20 cellular contexts compared by ENCODE assay signal in the genomic region with DNA sequence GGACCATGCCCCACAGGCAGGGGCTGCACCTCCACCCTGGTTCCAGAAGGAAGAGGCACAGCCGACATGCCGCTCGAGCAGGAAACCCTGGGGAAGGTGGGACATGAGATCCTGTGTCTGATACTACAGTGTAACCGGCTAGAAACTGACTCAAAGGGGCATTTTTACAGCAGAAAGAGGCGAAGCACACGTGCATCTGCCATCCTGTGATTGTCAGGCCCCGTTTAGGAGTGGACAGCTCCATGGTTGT.
DNase-seq lines count a peak whose midpoint lies in the region; ATAC-seq and TF ChIP-seq lines count a peak whose summit lies in the region.
"Had no signal": no experiment of that assay in that cellular context is flagged by ENCODE, and none has a peak within 500 bp of the region (broad histone marks: within the 10 kb centered on the region; RNA-seq: fewer than 3 reads in every experiment).

No MANE protein-coding gene starts in this region.

- CTCF ChIA-PET in WTC11 (lab: Charles Lee), result no interaction called here
- CTCF ChIA-PET in naive thymus-derived CD4-positive, alpha-beta T cell (lab: Charles Lee), result no interaction called here

- H3K27ac Mint-ChIP-seq in CD4-positive, CD25-positive, alpha-beta regulatory T cell, result peak overlapping the region in 2 of 3 donors; percentile 42 to 69
- H3K27ac Mint-ChIP-seq in WTC11, result no peak overlapping the region
- peak overlapping the region in 6 of 9 donors; percentile 8 to 78 (median 57) for H3K27ac Mint-ChIP-seq in naive thymus-derived CD4-positive, alpha-beta T cell

- TF ChIP-seq CTCF in WTC11 (IDR thresholded peaks at IDR 0.05), result no peak

- no peaks in the 10 kb centered on the region for H3K27me3 ChIP-seq in BLaER1
- no peaks in the 10 kb centered on the region for H3K27me3 ChIP-seq in CD4-positive, CD25-positive, alpha-beta regulatory T cell (ENCODE audit: control insufficient read depth, insufficient read depth, low read length)
- no peaks in the 10 kb centered on the region for H3K27me3 ChIP-seq in naive thymus-derived CD4-positive, alpha-beta T cell (ENCODE audit: control insufficient read depth in 2 of 2, insufficient read depth in 2 of 2, low read length in 2 of 2)
- no peaks in the 10 kb centered on the region for H3K27me3 ChIP-seq in effector memory CD4-positive, alpha-beta T cell (replicated peaks; ENCODE audit: control insufficient read depth, insufficient read depth, low read length, poor library complexity, severe bottlenecking)
- H3K27me3 ChIP-seq: BE2C, SJSA1 had no signal

- H3K9me3 ChIP-seq in BLaER1, result no peaks in the 10 kb centered on the region
- H3K9me3 ChIP-seq in CD4-positive, CD25-positive, alpha-beta regulatory T cell (ENCODE audit: control insufficient read depth in 2 of 2, low read length in 2 of 2), result no peaks in the 10 kb centered on the region
- H3K9me3 ChIP-seq in naive thymus-derived CD4-positive, alpha-beta T cell (ENCODE audit: control insufficient read depth in 2 of 3, low read length in 3 of 3), result no peaks in the 10 kb centered on the region
- H3K9me3 ChIP-seq in effector memory CD4-positive, alpha-beta T cell (ENCODE audit: control insufficient read depth, low read length), result no peaks in the 10 kb centered on the region
- H3K9me3 ChIP-seq: BE2C, SJSA1 had no signal

- intact Hi-C loops in naive thymus-derived CD4-positive, alpha-beta T cell (cut with micrococcal nuclease), result no loop called here

- no peaks in the 10 kb centered on the region for H3K9me3 Mint-ChIP-seq in CD4-positive, CD25-positive, alpha-beta regulatory T cell
- no peaks in the 10 kb centered on the region for H3K9me3 Mint-ChIP-seq in WTC11
- H3K9me3 Mint-ChIP-seq in naive thymus-derived CD4-positive, alpha-beta T cell, result no peaks in the 10 kb centered on the region
- H3K9me3 Mint-ChIP-seq: CD4-positive, alpha-beta memory T cell; IgD-negative memory B cell had no signal

- H3K27ac ChIP-seq in BLaER1, result no peak overlapping the region; the same call in 1 of the 2 replicates
- H3K27ac ChIP-seq in CD4-positive, CD25-positive, alpha-beta regulatory T cell (ENCODE audit: insufficient read depth, low read length, poor library complexity, severe bottlenecking), result no peak overlapping the region
- no peak overlapping the region for H3K27ac ChIP-seq in naive thymus-derived CD4-positive, alpha-beta T cell (ENCODE audit: low read depth, low read length)
- H3K27ac ChIP-seq in effector memory CD4-positive, alpha-beta T cell (ENCODE audit: insufficient read depth, low read length, poor library complexity, severe bottlenecking), result no peak overlapping the region
- H3K27ac ChIP-seq: PC-9, SJSA1 had no signal

- no peak overlapping the region for H3K4me3 ChIP-seq in BLaER1
- no peak overlapping the region for H3K4me3 ChIP-seq in CD4-positive, CD25-positive, alpha-beta regulatory T cell (ENCODE audit: low read depth, low read length)
- no peak overlapping the region for H3K4me3 ChIP-seq in naive thymus-derived CD4-positive, alpha-beta T cell (ENCODE audit: low read length)
- H3K4me3 ChIP-seq in effector memory CD4-positive, alpha-beta T cell (ENCODE audit: insufficient read depth, low read depth, low read length, poor library complexity, severe bottlenecking), result no peak overlapping the region
- H3K4me3 ChIP-seq: PC-9, SJSA1 had no signal

- H3K4me1 Mint-ChIP-seq in CD4-positive, CD25-positive, alpha-beta regulatory T cell, result peaks cover 0 to 22% (median 17%) of the 10 kb centered on the region in 4 donors
- peaks cover 14% of the 10 kb centered on the region for H3K4me1 Mint-ChIP-seq in WTC11
- peaks cover 9 to 27% (median 23%) of the 10 kb centered on the region in 7 donors for H3K4me1 Mint-ChIP-seq in naive thymus-derived CD4-positive, alpha-beta T cell

- no peaks in the 10 kb centered on the region for H4K20me1 ChIP-seq in BLaER1

- POLR2A ChIA-PET in WTC11 (lab: Charles Lee), result no interaction called here
- POLR2A ChIA-PET in naive thymus-derived CD4-positive, alpha-beta T cell (lab: Charles Lee), result no interaction called here

- no peak for ATAC-seq in CD4-positive, CD25-positive, alpha-beta regulatory T cell (ENCODE audit: low read depth in 2 of 2)
- no peak for ATAC-seq in WTC11
- ATAC-seq in naive thymus-derived CD4-positive, alpha-beta T cell, result no peak

- peaks cover 98% of the 10 kb centered on the region for H3K4me1 ChIP-seq in BLaER1
- peaks cover 23% of the 10 kb centered on the region for H3K4me1 ChIP-seq in CD4-positive, CD25-positive, alpha-beta regulatory T cell (ENCODE audit: control insufficient read depth, insufficient read depth, low read length, poor library complexity, severe bottlenecking)
- peaks cover 10 to 26% of the 10 kb centered on the region in 2 donors for H3K4me1 ChIP-seq in naive thymus-derived CD4-positive, alpha-beta T cell (ENCODE audit: control insufficient read depth in 2 of 2, insufficient read depth in 2 of 2, low read length in 2 of 2)
- peaks cover 22% of the 10 kb centered on the region for H3K4me1 ChIP-seq in effector memory CD4-positive, alpha-beta T cell (ENCODE audit: control insufficient read depth, insufficient read depth, low read length, poor library complexity, severe bottlenecking)
- H3K4me1 ChIP-seq: SJSA1 had no signal

- H3K36me3 ChIP-seq in BLaER1, result no peaks in the 10 kb centered on the region
- no peaks in the 10 kb centered on the region for H3K36me3 ChIP-seq in CD4-positive, CD25-positive, alpha-beta regulatory T cell (ENCODE audit: control insufficient read depth, insufficient read depth, low read length)
- H3K36me3 ChIP-seq in naive thymus-derived CD4-positive, alpha-beta T cell (ENCODE audit: control insufficient read depth in 2 of 3, insufficient read depth in 3 of 3, low read length in 3 of 3), result no peaks in the 10 kb centered on the region
- H3K36me3 ChIP-seq in effector memory CD4-positive, alpha-beta T cell (ENCODE audit: control insufficient read depth, insufficient read depth, low read length), result no peaks in the 10 kb centered on the region
- H3K36me3 ChIP-seq: BE2C, SJSA1 had no signal

- H3K4me2 ChIP-seq in BLaER1, result peak overlapping the region; percentile 92
- H3K4me2 ChIP-seq: PC-9 had no signal

- no peaks in the 10 kb centered on the region for H3K27me3 Mint-ChIP-seq in CD4-positive, CD25-positive, alpha-beta regulatory T cell
- H3K27me3 Mint-ChIP-seq in WTC11 (ENCODE audit: low read depth), result no peaks in the 10 kb centered on the region
- no peaks in the 10 kb centered on the region for H3K27me3 Mint-ChIP-seq in naive thymus-derived CD4-positive, alpha-beta T cell

- H3K36me3 Mint-ChIP-seq in CD4-positive, CD25-positive, alpha-beta regulatory T cell, result no peaks in the 10 kb centered on the region
- no peaks in the 10 kb centered on the region for H3K36me3 Mint-ChIP-seq in WTC11
- peaks cover 0 to 4% (median 0%) of the 10 kb centered on the region in 5 donors for H3K36me3 Mint-ChIP-seq in naive thymus-derived CD4-positive, alpha-beta T cell
- H3K36me3 Mint-ChIP-seq: CD4-positive, alpha-beta memory T cell; IgD-negative memory B cell had no signal

- DNase-seq in CD4-positive, CD25-positive, alpha-beta regulatory T cell, result no peak
- DNase-seq in WTC11 (ENCODE audit: low spot score), result no peak
- no peak for DNase-seq in naive thymus-derived CD4-positive, alpha-beta T cell
- no peak for DNase-seq in effector memory CD4-positive, alpha-beta T cell
- no peak for DNase-seq in stimulated activated CD4-positive, alpha-beta T cell treated with anti-CD3 and anti-CD28 coated beads, Interleukin-4, amount 100 ng/mL, for 4 hours
- no peak for DNase-seq in 8988T
- DNase-seq: BE2C, COR-L47, GF-D8, HCEC 1CT, NCI-H1048, NCI-H1694 treated with DMSO at 0.1 percent for 48 hours, NCI-H2227 treated with DMSO at 0.1 percent for 48 hours, NCI-H526 treated with DMSO at 0.1 percent for 48 hours, PC-9, Right ventricle myocardium superior had no signal

- no peak overlapping the region for H3K4me3 Mint-ChIP-seq in CD4-positive, CD25-positive, alpha-beta regulatory T cell
- H3K4me3 Mint-ChIP-seq in WTC11, result no peak overlapping the region
- no peak overlapping the region for H3K4me3 Mint-ChIP-seq in naive thymus-derived CD4-positive, alpha-beta T cell
- H3K4me3 Mint-ChIP-seq: CD4-positive, alpha-beta memory T cell had no signal

- H3K9ac ChIP-seq in BLaER1, result no peak overlapping the region

TF ChIP-seq in WTC11, 78 proteins besides CTCF, POLR2A, EP300 and RAD21:
- TF ChIP-seq ZNF317 (CRISPR knock-in tag; IDR thresholded peaks at IDR 0.05; ENCODE audit: borderline replicate concordance, low read depth) (peak; percentile 89), ZNF138 (CRISPR knock-in tag; conservative IDR thresholded peaks at IDR 0.05) (no peak), PRRX2 (CRISPR knock-in tag; IDR thresholded peaks at IDR 0.05) (no peak)
- TF ChIP-seq, protein P1, sequence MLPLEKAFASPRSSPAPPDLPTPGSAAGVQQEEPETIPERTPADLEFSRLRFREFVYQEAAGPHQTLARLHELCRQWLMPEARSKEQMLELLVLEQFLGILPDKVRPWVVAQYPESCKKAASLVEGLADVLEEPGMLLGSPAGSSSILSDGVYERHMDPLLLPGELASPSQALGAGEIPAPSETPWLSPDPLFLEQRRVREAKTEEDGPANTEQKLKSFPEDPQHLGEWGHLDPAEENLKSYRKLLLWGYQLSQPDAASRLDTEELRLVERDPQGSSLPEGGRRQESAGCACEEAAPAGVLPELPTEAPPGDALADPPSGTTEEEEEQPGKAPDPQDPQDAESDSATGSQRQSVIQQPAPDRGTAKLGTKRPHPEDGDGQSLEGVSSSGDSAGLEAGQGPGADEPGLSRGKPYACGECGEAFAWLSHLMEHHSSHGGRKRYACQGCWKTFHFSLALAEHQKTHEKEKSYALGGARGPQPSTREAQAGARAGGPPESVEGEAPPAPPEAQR (CRISPR knock-in tag; IDR thresholded peaks at IDR 0.05), result no peak
